Comparison of ENCODE assay signal across 27 cellular contexts in genomic region chr5:4893063-4893744, GRCh38.
"Had no signal": no experiment of that assay in that cellular context is flagged by ENCODE, and none has a peak within 500 bp of the region (broad histone marks: within the 10 kb centered on the region; RNA-seq: fewer than 3 reads in every experiment).

No MANE protein-coding gene starts in this region.

- H3K4me2 ChIP-seq: neural progenitor cell, smooth muscle cell had no signal

- FAIRE-seq: keratinocyte had no signal

- H3K36me3 ChIP-seq: left lung, lower lobe of right lung, neural progenitor cell, ovary, right atrium auricular region, right lobe of liver, tibial nerve, vagina had no signal

- DNase-seq: hypothalamus; left colon; left lung; lower lobe of right lung; mammary epithelial cell; mesenchymal stem cell; naive B cell; natural killer cell; nephron progenitor cell; ovary; right lobe of liver; stimulated activated CD4-positive, alpha-beta T cell treated with anti-CD3 and anti-CD28 coated beads, Interleukin-1b, Interleukin-23, amount 100 ng/mL, for 48 hours; stimulated activated CD4-positive, alpha-beta T cell treated with anti-CD3 and anti-CD28 coated beads, Interleukin-2, amount 100 ng/mL, for 48 hours; stimulated activated CD4-positive, alpha-beta T cell treated with anti-CD3 and anti-CD28 coated beads, Interleukin-4, amount 100 ng/mL, for 4 hours; stimulated activated CD8-positive, alpha-beta memory T cell treated with anti-CD3 and anti-CD28 coated beads, Interleukin-4, amount 100 ng/mL, for 48 hours; stimulated activated naive CD4-positive, alpha-beta T cell treated with Interleukin-2 at 50 U/mL for 16 hours; stimulated activated naive CD8-positive, alpha-beta T cell treated with anti-CD3 and anti-CD28 coated beads, Interleukin-15, amount 100 ng/mL, for 72 hours; substantia nigra had no signal

- H3K27me3 ChIP-seq: left lung, neural progenitor cell, ovary, right atrium auricular region, right lobe of liver, tibial nerve, vagina had no signal

- H3K27ac Mint-ChIP-seq: naive B cell; natural killer cell; nephron progenitor cell; neural progenitor cell; progenitor cell of endocrine pancreas; stimulated activated memory B cell treated with anti-CD40 and anti-IgM and Interleukin-4, amounts not matched to agents 10 μg/mL and 1 μg/mL and 100 μg/mL, for 72 hours; stimulated activated naive CD8-positive, alpha-beta T cell treated with anti-CD3 and anti-CD28 coated beads, Interleukin-15, amount 100 ng/mL, for 72 hours; type B pancreatic cell had no signal

- H3K27me3 Mint-ChIP-seq: naive B cell; stimulated activated memory B cell treated with anti-CD40 and anti-IgM and Interleukin-4, amounts not matched to agents 10 μg/mL and 1 μg/mL and 100 μg/mL, for 72 hours; stimulated activated naive CD8-positive, alpha-beta T cell treated with anti-CD3 and anti-CD28 coated beads, Interleukin-15, amount 100 ng/mL, for 72 hours had no signal

- H3K9ac ChIP-seq: neural progenitor cell had no signal

- ATAC-seq: left colon; left lung; lower lobe of right lung; natural killer cell; right lobe of liver; stimulated activated memory B cell treated with anti-CD40 and anti-IgM and Interleukin-4, amounts not matched to agents 10 μg/mL and 1 μg/mL and 100 μg/mL, for 72 hours; stimulated activated naive CD8-positive, alpha-beta T cell treated with anti-CD3 and anti-CD28 coated beads, Interleukin-15, amount 100 ng/mL, for 72 hours had no signal

- H3K9me3 ChIP-seq: left lung, lower lobe of right lung, ovary, right atrium auricular region, right lobe of liver, tibial nerve, vagina had no signal

- H3K9me3 Mint-ChIP-seq: nephron progenitor cell; neural progenitor cell; stimulated activated memory B cell treated with anti-CD40 and anti-IgM and Interleukin-4, amounts not matched to agents 10 μg/mL and 1 μg/mL and 100 μg/mL, for 72 hours had no signal

- H3K36me3 Mint-ChIP-seq: naive B cell; natural killer cell; neural progenitor cell; stimulated activated memory B cell treated with anti-CD40 and anti-IgM and Interleukin-4, amounts not matched to agents 10 μg/mL and 1 μg/mL and 100 μg/mL, for 72 hours; type B pancreatic cell had no signal

- H2AFZ ChIP-seq: neural progenitor cell had no signal

- H3K4me1 ChIP-seq: left lung, lower lobe of right lung, neural progenitor cell, right atrium auricular region, right lobe of liver, tibial nerve, vagina had no signal

- H3K27ac ChIP-seq: left lung, lower lobe of right lung, neural progenitor cell, ovary, right atrium auricular region, right lobe of liver, tibial nerve, vagina had no signal

- H3K4me3 ChIP-seq: left lung, lower lobe of right lung, neural progenitor cell, ovary, right atrium auricular region, right lobe of liver, smooth muscle cell, tibial nerve, vagina had no signal

- H3K4me3 Mint-ChIP-seq: naive B cell; natural killer cell; nephron progenitor cell; neural progenitor cell; stimulated activated memory B cell treated with anti-CD40 and anti-IgM and Interleukin-4, amounts not matched to agents 10 μg/mL and 1 μg/mL and 100 μg/mL, for 72 hours; stimulated activated naive CD8-positive, alpha-beta T cell treated with anti-CD3 and anti-CD28 coated beads, Interleukin-15, amount 100 ng/mL, for 72 hours; type B pancreatic cell had no signal

- H3K4me1 Mint-ChIP-seq: naive B cell; natural killer cell; nephron progenitor cell; neural progenitor cell; stimulated activated memory B cell treated with anti-CD40 and anti-IgM and Interleukin-4, amounts not matched to agents 10 μg/mL and 1 μg/mL and 100 μg/mL, for 72 hours; stimulated activated naive CD8-positive, alpha-beta T cell treated with anti-CD3 and anti-CD28 coated beads, Interleukin-15, amount 100 ng/mL, for 72 hours had no signal
